8 cellular contexts compared by ENCODE assay signal in the genomic region with DNA sequence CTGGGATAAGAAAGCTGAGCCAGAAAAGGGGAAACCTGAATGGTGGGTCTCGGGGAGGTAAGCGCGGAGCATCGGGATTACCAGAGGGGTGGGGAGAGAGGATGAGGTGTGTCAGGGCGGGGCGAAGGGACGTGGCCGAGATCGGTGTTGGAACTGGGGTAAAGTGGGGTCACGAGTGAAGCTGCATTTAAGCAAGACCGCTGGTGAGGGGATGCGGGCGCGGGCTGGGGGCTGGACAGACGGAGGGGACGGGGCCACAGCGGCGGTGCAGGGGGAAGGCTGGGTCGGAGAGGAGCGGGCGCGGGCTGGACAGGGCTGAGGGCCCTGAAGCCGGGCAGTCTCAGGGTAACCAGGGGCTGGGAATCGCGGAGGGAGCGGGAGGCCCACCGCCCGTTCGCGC. TPM values are rescaled to one million over a fixed set of nuclear protein-coding genes. Genes with fewer than 3 reads are reported as not detected.
DNase-seq lines count a peak whose midpoint lies in the region; ATAC-seq, FAIRE-seq and TF ChIP-seq lines count a peak whose summit lies in the region.
"Not testable (repeated sequence)": the region's sequence is repeated elsewhere in the genome, so short reads cannot be mapped to it uniquely, and the experiment has no call there.

No MANE protein-coding gene starts in this region.

- H3K4me3 ChIP-seq in SK-N-MC (peak overlapping the region; percentile 77), GM12878 (peak overlapping the region; percentile 71), mucosa of stomach (ENCODE audit: low read length) (peak overlapping the region; percentile 28)

- POLR2A ChIA-PET in GM12878 (lab: Charles Lee) = not testable (repeated sequence)

- not testable (repeated sequence) for BruUV-seq in GM12878 (replicated peaks; lab: Mats Ljungman, UMichigan)

- intact Hi-C loops in GM12878 (cut with micrococcal nuclease; ENCODE audit: unreplicated experiment) = loop anchor here (10.0 kb wide), 1 partner anchor 55 kb away; a partner anchor contains a TSS

- H3K36me3 ChIP-seq in SK-N-MC (ENCODE audit: insufficient read depth, low read length); GM12878 (ENCODE audit: control insufficient read depth in 2 of 2, insufficient read depth in 2 of 2, low read length in 1 of 2); mucosa of stomach (ENCODE audit: control insufficient read depth, insufficient read depth, low read length): not testable (repeated sequence)

- WGBS in GM12878 (ENCODE audit: insufficient coverage, insufficient replicate concordance, low lambda C conversion rate, missing lambda C conversion rate) = 0% methylated on average over 6 of the region's 30 CpGs

- H4K20me1 ChIP-seq in GM12878 (ENCODE audit: control insufficient read depth, insufficient read depth) = not testable (repeated sequence)

- H3K27me3 ChIP-seq in GM12878 (replicated peaks in 1 of 2; ENCODE audit: control insufficient read depth in 2 of 2, insufficient read depth in 2 of 2, low read length in 1 of 2); mucosa of stomach (ENCODE audit: control insufficient read depth, insufficient read depth, low read length): not testable (repeated sequence)

- not testable (repeated sequence) for TF ChIP-seq RAD21 in GM12878 (IDR thresholded peaks at IDR 0.05; ENCODE audit: insufficient read depth, low read depth, low read length)

- not testable (repeated sequence) for H3K4me1 ChIP-seq in GM12878 (ENCODE audit: control insufficient read depth, insufficient read depth, low read length); mucosa of stomach (ENCODE audit: control insufficient read depth, insufficient read depth, low read length)

- not testable (repeated sequence) for H3K9me3 Mint-ChIP-seq in stimulated activated naive CD8-positive, alpha-beta T cell treated with anti-CD3 and anti-CD28 coated beads, Interleukin-15, amount 100 ng/mL, for 72 hours

- H3K27ac Mint-ChIP-seq in stimulated activated naive CD8-positive, alpha-beta T cell treated with anti-CD3 and anti-CD28 coated beads, Interleukin-15, amount 100 ng/mL, for 72 hours = peak overlapping the region; percentile 94 to 98

- not testable (repeated sequence) for H3K9me3 ChIP-seq in SK-N-MC (ENCODE audit: low read depth, low read length); GM12878 (replicated peaks; ENCODE audit: control insufficient read depth, insufficient read depth, low read length); mucosa of stomach (ENCODE audit: control insufficient read depth, low read length)

- H3K9ac ChIP-seq in SK-N-MC (ENCODE audit: insufficient read length) (peak overlapping the region; percentile 65), GM12878 (ENCODE audit: control insufficient read depth, insufficient read depth, low read length) (peak overlapping the region; percentile 62), mucosa of stomach (ENCODE audit: low read length) (peak overlapping the region; percentile 74)

- TF ChIP-seq EP300 in GM12878 (IDR thresholded peaks at IDR 0.05; ENCODE audit: borderline replicate concordance in 1 of 2, control insufficient read depth in 1 of 2, low read depth in 2 of 2, low read length in 2 of 2) = not testable (repeated sequence)

- RAD21 ChIA-PET in GM12878 (lab: Charles Lee; ENCODE audit: unreplicated experiment) = not testable (repeated sequence)

- H3K4me2 ChIP-seq in GM12878 (ENCODE audit: control insufficient read depth, insufficient read depth) = not testable (repeated sequence)

- peak; percentile 23 for ATAC-seq in GM21390 (IDR thresholded peaks at IDR 0.05; ENCODE audit: unreplicated experiment)
- ATAC-seq in HG03342 (IDR thresholded peaks at IDR 0.05; ENCODE audit: unreplicated experiment) = peak; percentile 22
- peak; percentile 60 for ATAC-seq in GM12878
- peak; percentile 44 for ATAC-seq in stimulated activated naive CD8-positive, alpha-beta T cell treated with anti-CD3 and anti-CD28 coated beads, Interleukin-15, amount 100 ng/mL, for 72 hours

- CTCF ChIA-PET in GM12878 (lab: Yijun Ruan, JAX) = not testable (repeated sequence)

- H3K27me3 Mint-ChIP-seq in stimulated activated naive CD8-positive, alpha-beta T cell treated with anti-CD3 and anti-CD28 coated beads, Interleukin-15, amount 100 ng/mL, for 72 hours = not testable (repeated sequence)

- not testable (repeated sequence) for H2AFZ ChIP-seq in GM12878 (ENCODE audit: control insufficient read depth, low read depth, low read length)

- TF ChIP-seq POLR2A in GM12878 (IDR thresholded peaks at IDR 0.05; ENCODE audit: low read depth, low read length) = not testable (repeated sequence)

- in situ Hi-C loops in GM12878 (cut with MboI) = not testable (repeated sequence)

- TF ChIP-seq CTCF in GM12878 (IDR thresholded peaks at IDR 0.05 in 2 of 3, conservative IDR thresholded peaks at IDR 0.05 in 1 of 3; ENCODE audit: control insufficient read depth in 2 of 3, extremely low read depth in 1 of 3, insufficient read depth in 1 of 3, low read depth in 3 of 3, low read length in 3 of 3) = not testable (repeated sequence)

- H3K4me1 Mint-ChIP-seq in stimulated activated naive CD8-positive, alpha-beta T cell treated with anti-CD3 and anti-CD28 coated beads, Interleukin-15, amount 100 ng/mL, for 72 hours = peaks cover 28% of the 10 kb centered on the region

- FAIRE-seq in GM12878 (lab: Jason Lieb, UNC) = not testable (repeated sequence)

- DNase-seq in DMS53 (lab: John Stamatoyannopoulos, UW) (peak; percentile 57), glomerular visceral epithelial cell (ENCODE audit: extremely low spot score) (peak; percentile 7)
- DNase-seq in SK-N-MC (ENCODE audit: low read depth, low spot score); GM12878 (ENCODE audit: low read depth, low spot score); stimulated activated naive CD8-positive, alpha-beta T cell treated with anti-CD3 and anti-CD28 coated beads, Interleukin-15, amount 100 ng/mL, for 72 hours: not testable (repeated sequence)

- not testable (repeated sequence) for H3K27ac ChIP-seq in SK-N-MC
- H3K27ac ChIP-seq in GM12878 (ENCODE audit: control insufficient read depth, insufficient read depth) = peak overlapping the region; percentile 33; the same call in 1 of the 2 replicates

- H3K79me2 ChIP-seq in GM12878 (ENCODE audit: control insufficient read depth, insufficient read depth, low read length) = not testable (repeated sequence)

- peak overlapping the region; percentile 90 to 96 for H3K4me3 Mint-ChIP-seq in stimulated activated naive CD8-positive, alpha-beta T cell treated with anti-CD3 and anti-CD28 coated beads, Interleukin-15, amount 100 ng/mL, for 72 hours

- SMC1A ChIA-PET in GM12878 (lab: Charles Lee; ENCODE audit: uncharacterized antibody, unreplicated experiment) = interaction anchor here (1.3 kb wide), 1 partner anchor 81 kb away, joined by 4 read pairs; no protein-coding TSS in a partner anchor

RNA-seq across cellular contexts. Expression of a gene that starts 0.3 kb away (rescaled TPM):
- total RNA-seq in GM12878 (2013; cell fraction: nucleolus; rRNA removed) = 41.5 and 42.8 TPM in 2 replicates
- 7.0 and 8.5 TPM in 2 replicates for total RNA-seq in GM12878 (2014; rRNA removed)
- total RNA-seq in GM12878 (2014; rRNA removed; fragmentation: Illumina TruSeq; extraction: Trizol) = 6.7 and 8.0 TPM in 2 replicates
- total RNA-seq in GM12878 (2021) = 24.6 and 27.8 TPM in 2 replicates
- polyA plus RNA-seq in GM12878 (2011; ENCODE audit: low read depth) = 8.4 TPM
- polyA plus RNA-seq in GM12878 (2011; rRNA removed) = 6.3 and 10.8 TPM in 2 replicates
- polyA plus RNA-seq in GM12878 (2011; cell fraction: cytosol; rRNA removed) = 11.9 and 16.0 TPM in 2 replicates
- 25.3 and 40.0 TPM in 2 replicates for polyA plus RNA-seq in GM12878 (2011; cell fraction: nucleus; rRNA removed)
- polyA plus RNA-seq in GM12878 (2012) = 9.6 and 15.2 TPM in 2 replicates
- 4.6 and 9.0 TPM in 2 replicates for polyA plus RNA-seq in GM12878 (2014; fragmentation: Illumina TruSeq; extraction: Trizol)
- polyA plus RNA-seq in GM12878 (2014; fragmentation: Nextera tagmentation; extraction: Ambion mirVana) = under 1 TPM; 0.21 to 0.40 TPM
- polyA plus RNA-seq in GM12878 (2014; rRNA removed) = 9.8 and 12.2 TPM in 2 replicates
- polyA plus RNA-seq in GM12878 (2016; fragmentation: Nextera tagmentation; extraction: Ambion mirVana) = 10 to 100 TPM; 11.0 to 11.1 TPM
- 41.1 and 73.0 TPM in 2 replicates for polyA minus RNA-seq in GM12878 (2011; rRNA and poly(A)+ RNA removed)
- 9.4 and 23.0 TPM in 2 replicates for polyA minus RNA-seq in GM12878 (2011; cell fraction: cytosol; rRNA and poly(A)+ RNA removed)
- polyA minus RNA-seq in GM12878 (2011; cell fraction: nucleus; rRNA and poly(A)+ RNA removed) = 10.8 and 22.5 TPM in 2 replicates

RNA-seq across cellular contexts. Expression of a gene that starts 57.5 kb away (rescaled TPM):
- 67.6 and 70.0 TPM in 2 replicates for total RNA-seq in GM12878 (2013; cell fraction: nucleolus; rRNA removed)
- 28.7 and 30.3 TPM in 2 replicates for total RNA-seq in GM12878 (2014; rRNA removed)
- total RNA-seq in GM12878 (2014; rRNA removed; fragmentation: Illumina TruSeq; extraction: Trizol) = 14.1 and 14.6 TPM in 2 replicates
- 33.1 and 45.7 TPM in 2 replicates for total RNA-seq in GM12878 (2021)
- 10.4 TPM for polyA plus RNA-seq in GM12878 (2011; ENCODE audit: low read depth)
- polyA plus RNA-seq in GM12878 (2011; rRNA removed) = 9.2 and 16.0 TPM in 2 replicates
- polyA plus RNA-seq in GM12878 (2011; cell fraction: cytosol; rRNA removed) = 12.8 and 21.8 TPM in 2 replicates
- polyA plus RNA-seq in GM12878 (2011; cell fraction: nucleus; rRNA removed) = 221 and 238 TPM in 2 replicates
- polyA plus RNA-seq in GM12878 (2012) = 16.7 and 22.4 TPM in 2 replicates
- polyA plus RNA-seq in GM12878 (2014; fragmentation: Illumina TruSeq; extraction: Trizol) = 8.3 and 16.1 TPM in 2 replicates
- polyA plus RNA-seq in GM12878 (2014; fragmentation: Nextera tagmentation; extraction: Ambion mirVana) = 1 to 10 TPM in 1 of 2 experiments, under 1 TPM in 1; 0.64 to 1.1 TPM
- 41.3 and 43.8 TPM in 2 replicates for polyA plus RNA-seq in GM12878 (2014; rRNA removed)
- polyA plus RNA-seq in GM12878 (2016; fragmentation: Nextera tagmentation; extraction: Ambion mirVana) = 10 to 100 TPM; 19.2 to 19.3 TPM
- 14.5 and 30.4 TPM in 2 replicates for polyA minus RNA-seq in GM12878 (2011; rRNA and poly(A)+ RNA removed)
- 8.4 and 9.3 TPM in 2 replicates for polyA minus RNA-seq in GM12878 (2011; cell fraction: cytosol; rRNA and poly(A)+ RNA removed)
- polyA minus RNA-seq in GM12878 (2011; cell fraction: nucleus; rRNA and poly(A)+ RNA removed) = 37.4 and 76.3 TPM in 2 replicates
